Comparison of ENCODE assay signal across 10 cellular contexts in the genomic region with DNA sequence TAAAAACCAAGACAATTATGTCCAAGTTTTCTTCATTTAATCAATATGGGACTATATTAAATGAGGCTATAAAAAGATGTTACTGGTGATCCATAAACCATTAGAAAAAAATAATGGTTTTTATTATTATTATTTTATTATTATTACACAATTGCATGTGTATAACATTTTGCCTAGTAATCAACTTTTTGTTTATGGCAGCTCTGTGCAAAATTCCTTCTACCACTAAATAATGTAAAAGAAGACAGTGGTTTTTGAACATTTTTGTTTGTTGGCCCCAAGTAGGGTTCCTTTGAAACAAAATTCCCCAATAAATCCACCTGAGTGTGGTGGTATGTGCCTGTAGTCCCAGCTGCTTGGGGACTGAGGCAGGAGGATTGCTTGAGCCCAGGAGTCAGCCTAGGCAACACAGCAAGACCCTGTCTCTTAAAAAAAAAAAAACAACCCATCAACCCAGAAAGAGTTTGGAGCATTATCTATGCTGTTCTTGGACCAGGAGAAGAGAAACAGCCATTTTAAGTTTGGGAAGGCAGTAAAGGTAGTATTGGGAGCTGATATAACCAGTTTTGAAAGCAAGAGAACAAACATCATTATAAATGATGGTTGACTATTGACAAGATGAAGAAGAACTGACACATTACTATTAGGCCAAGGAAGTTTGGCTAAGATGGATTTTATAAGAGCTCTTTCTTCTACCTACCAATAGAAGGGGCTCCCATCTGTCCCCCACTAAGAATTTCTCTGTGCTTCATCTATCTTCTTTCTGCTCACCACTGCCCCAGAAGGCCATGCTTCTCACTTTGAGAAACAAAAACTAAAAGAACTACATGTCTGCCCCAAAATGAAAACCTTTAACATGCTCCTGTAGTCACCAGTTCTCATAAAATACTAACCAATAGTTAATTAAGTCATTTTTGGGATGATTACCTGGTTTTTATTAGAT. TPM values are rescaled to one million over a fixed set of nuclear protein-coding genes. Genes with fewer than 3 reads are reported as not detected.
A peak's percentile ranks its signal among the peaks of the same experiment; 100 is the strongest.
DNase-seq lines count a peak whose midpoint lies in the region; ATAC-seq lines count a peak whose summit lies in the region.
"Had no signal": no experiment of that assay in that cellular context is flagged by ENCODE, and none has a peak within 500 bp of the region (broad histone marks: within the 10 kb centered on the region; RNA-seq: fewer than 3 reads in every experiment).

No MANE protein-coding gene starts in this region.

- ATAC-seq in activated T-cell treated with anti-CD3 and anti-CD28 coated beads, Interleukin-2, amount 50 U/mL, for 4 hours, result peak; percentile 17 to 27
- ATAC-seq in HG03442 (IDR thresholded peaks at IDR 0.05; ENCODE audit: unreplicated experiment), result peak; percentile 35
- ATAC-seq in stimulated activated memory B cell treated with anti-CD40 and anti-IgM and Interleukin-4, amounts not matched to agents 10 μg/mL and 1 μg/mL and 100 μg/mL, for 72 hours, result peak; percentile 52

- peak overlapping the region; percentile 85 for H3K4me3 Mint-ChIP-seq in activated T-cell treated with anti-CD3 and anti-CD28 coated beads, Interleukin-2, amount 50 U/mL, for 4 hours
- peak overlapping the region; percentile 80 for H3K4me3 Mint-ChIP-seq in activated naive CD8-positive, alpha-beta T cell treated with anti-CD3 and anti-CD28 coated beads for 36 hours
- H3K4me3 Mint-ChIP-seq in stimulated activated memory B cell treated with anti-CD40 and anti-IgM and Interleukin-4, amounts not matched to agents 10 μg/mL and 1 μg/mL and 100 μg/mL, for 72 hours, result peak overlapping the region; percentile 89

- peak overlapping the region; percentile 79 for H3K27ac Mint-ChIP-seq in activated naive CD8-positive, alpha-beta T cell treated with anti-CD3 and anti-CD28 coated beads for 36 hours
- peak overlapping the region; percentile 83 for H3K27ac Mint-ChIP-seq in stimulated activated memory B cell treated with anti-CD40 and anti-IgM and Interleukin-4, amounts not matched to agents 10 μg/mL and 1 μg/mL and 100 μg/mL, for 72 hours

- no peaks in the 10 kb centered on the region for H3K9me3 Mint-ChIP-seq in activated T-cell treated with anti-CD3 and anti-CD28 coated beads, Interleukin-2, amount 50 U/mL, for 4 hours
- peaks cover 2% of the 10 kb centered on the region for H3K9me3 Mint-ChIP-seq in activated naive CD8-positive, alpha-beta T cell treated with anti-CD3 and anti-CD28 coated beads for 36 hours
- no peaks in the 10 kb centered on the region for H3K9me3 Mint-ChIP-seq in stimulated activated memory B cell treated with anti-CD40 and anti-IgM and Interleukin-4, amounts not matched to agents 10 μg/mL and 1 μg/mL and 100 μg/mL, for 72 hours

- peaks cover 3% of the 10 kb centered on the region for H3K36me3 Mint-ChIP-seq in activated T-cell treated with anti-CD3 and anti-CD28 coated beads, Interleukin-2, amount 50 U/mL, for 4 hours (ENCODE audit: insufficient read depth)
- peaks cover 3% of the 10 kb centered on the region for H3K36me3 Mint-ChIP-seq in activated naive CD8-positive, alpha-beta T cell treated with anti-CD3 and anti-CD28 coated beads for 36 hours
- no peaks in the 10 kb centered on the region for H3K36me3 Mint-ChIP-seq in stimulated activated memory B cell treated with anti-CD40 and anti-IgM and Interleukin-4, amounts not matched to agents 10 μg/mL and 1 μg/mL and 100 μg/mL, for 72 hours

- H3K4me1 Mint-ChIP-seq in activated T-cell treated with anti-CD3 and anti-CD28 coated beads, Interleukin-2, amount 50 U/mL, for 4 hours (ENCODE audit: low read depth), result peaks cover 49% of the 10 kb centered on the region
- peaks cover 38% of the 10 kb centered on the region for H3K4me1 Mint-ChIP-seq in activated naive CD8-positive, alpha-beta T cell treated with anti-CD3 and anti-CD28 coated beads for 36 hours
- H3K4me1 Mint-ChIP-seq in stimulated activated memory B cell treated with anti-CD40 and anti-IgM and Interleukin-4, amounts not matched to agents 10 μg/mL and 1 μg/mL and 100 μg/mL, for 72 hours, result peaks cover 35% of the 10 kb centered on the region

- no peak for DNase-seq in activated T-cell treated with anti-CD3 and anti-CD28 coated beads, Interleukin-2, amount 50 U/mL, for 4 hours
- no peak for DNase-seq in activated T-cell treated with anti-CD3 and anti-CD28 coated beads, Interleukin-2, amount 50 U/mL, for 1 hour
- no peak for DNase-seq in activated naive CD8-positive, alpha-beta T cell treated with anti-CD3 and anti-CD28 coated beads for 36 hours
- DNase-seq in SW480 (ENCODE audit: low spot score) (no peak), foreskin melanocyte (no peak), DMS153 (lab: John Stamatoyannopoulos, UW) (no peak)
- DNase-seq: NCI-H1930, ovary had no signal

- H3K27me3 Mint-ChIP-seq in activated T-cell treated with anti-CD3 and anti-CD28 coated beads, Interleukin-2, amount 50 U/mL, for 4 hours (ENCODE audit: low read depth), result no peaks in the 10 kb centered on the region
- H3K27me3 Mint-ChIP-seq in activated naive CD8-positive, alpha-beta T cell treated with anti-CD3 and anti-CD28 coated beads for 36 hours, result no peaks in the 10 kb centered on the region
- no peaks in the 10 kb centered on the region for H3K27me3 Mint-ChIP-seq in stimulated activated memory B cell treated with anti-CD40 and anti-IgM and Interleukin-4, amounts not matched to agents 10 μg/mL and 1 μg/mL and 100 μg/mL, for 72 hours

RNA-seq across cellular contexts. Expression of a gene that starts 2.2 kb away (rescaled TPM):
- 1 to 10 TPM; 4.1 to 5.3 (median 4.9) TPM for total RNA-seq in activated T-cell treated with anti-CD3 and anti-CD28 coated beads, Interleukin-2, amount 50 U/mL, for 4 hours
- total RNA-seq in activated naive CD8-positive, alpha-beta T cell treated with anti-CD3 and anti-CD28 coated beads for 36 hours, result 10 to 100 TPM; 11.3 to 11.7 TPM

RNA-seq across cellular contexts. Expression of a gene that starts 32.0 kb away (rescaled TPM):
- 10 to 100 TPM in 2 of 3 donors, 1 to 10 TPM in 1; 8.9 to 12.7 (median 11.3) TPM for total RNA-seq in activated T-cell treated with anti-CD3 and anti-CD28 coated beads, Interleukin-2, amount 50 U/mL, for 4 hours
- total RNA-seq in activated naive CD8-positive, alpha-beta T cell treated with anti-CD3 and anti-CD28 coated beads for 36 hours, result 1 to 10 TPM; 8.3 to 9.3 TPM
